Comparison of ENCODE assay signal across 8 cellular contexts in genomic region chr17:58960068-58960467, GRCh38.
DNase-seq lines count a peak whose midpoint lies in the region; ATAC-seq and TF ChIP-seq lines count a peak whose summit lies in the region.

No MANE protein-coding gene starts in this region.

- in situ Hi-C loops in brain microvascular endothelial cell (cut with HindIII; ENCODE audit: low pct_ligation_motif_present, low sequenced_read_pairs) = no loop called here

- H3K9me3 ChIP-seq in MG63 (no peaks in the 10 kb centered on the region), mucosa of descending colon (no peaks in the 10 kb centered on the region), right cardiac atrium (ENCODE audit: control insufficient read depth, low read length) (no peaks in the 10 kb centered on the region)

- H3K27me3 ChIP-seq in MG63 (no peaks in the 10 kb centered on the region), brain microvascular endothelial cell (replicated peaks) (no peaks in the 10 kb centered on the region), right cardiac atrium (ENCODE audit: control insufficient read depth, insufficient read depth) (no peaks in the 10 kb centered on the region)

- intact Hi-C loops in mucosa of descending colon (cut with DNase I, micrococcal nuclease) (no loop called here), right cardiac atrium (cut with DNase I) (loop anchor here in 1 of 4 donors (10.0 kb wide), 1 partner anchor 215 kb away; no protein-coding TSS in a partner anchor)

- no peaks in the 10 kb centered on the region for H3K4me1 ChIP-seq in mucosa of descending colon (ENCODE audit: low read depth)
- H3K4me1 ChIP-seq in right cardiac atrium (ENCODE audit: control insufficient read depth, insufficient read depth, low read length) = no peaks in the 10 kb centered on the region

- H3K4me3 ChIP-seq in MG63 (no peak overlapping the region), brain microvascular endothelial cell (ENCODE audit: low read depth, low read length) (no peak overlapping the region), mucosa of descending colon (no peak overlapping the region), right cardiac atrium (ENCODE audit: low read length) (no peak overlapping the region)

- peak; percentile 55 for TF ChIP-seq CTCF in brain microvascular endothelial cell (IDR thresholded peaks at IDR 0.05; ENCODE audit: low read depth, low read length, missing control alignments)
- TF ChIP-seq CTCF in mucosa of descending colon (IDR thresholded peaks at IDR 0.05) = no peak

- ATAC-seq in mucosa of descending colon (peak; percentile 25), GM21576 (IDR thresholded peaks at IDR 0.05; ENCODE audit: unreplicated experiment) (no peak), right cardiac atrium (no peak), GM19328 (IDR thresholded peaks at IDR 0.05; ENCODE audit: unreplicated experiment) (no peak)

- DNase-seq in GM04503 (ENCODE audit: low read depth) (peak; percentile 38), MG63 (peak; percentile 17), brain microvascular endothelial cell (peak; percentile 68), mucosa of descending colon (peak in 1 of 3 donors; percentile 13), right cardiac atrium (no peak)
- no peak for DNase-seq in stimulated activated naive CD4-positive, alpha-beta T cell treated with Interleukin-2 at 50 U/mL for 16 hours (lab: John Stamatoyannopoulos, UW)

- H3K36me3 ChIP-seq in MG63 = no peaks in the 10 kb centered on the region
- H3K36me3 ChIP-seq in brain microvascular endothelial cell (replicated peaks) = no peaks in the 10 kb centered on the region
- no peaks in the 10 kb centered on the region for H3K36me3 ChIP-seq in mucosa of descending colon (ENCODE audit: low read depth)

- H3K27ac ChIP-seq in brain microvascular endothelial cell = no peak overlapping the region
- no peak overlapping the region for H3K27ac ChIP-seq in right cardiac atrium (ENCODE audit: low read length)

Comparison
In these comparisons a context has a peak if more than half of its experiments do, and no peak if none do; other contexts are left out.
1. DNase-seq: peak in GM04503 (single experiment), MG63 (single experiment) and brain microvascular endothelial cell (single experiment); none in right cardiac atrium (0 of 3) and stimulated activated naive CD4-positive, alpha-beta T cell treated with Interleukin-2 at 50 U/mL for 16 hours (single experiment).